11 cellular contexts compared by ENCODE assay signal in the genomic region with DNA sequence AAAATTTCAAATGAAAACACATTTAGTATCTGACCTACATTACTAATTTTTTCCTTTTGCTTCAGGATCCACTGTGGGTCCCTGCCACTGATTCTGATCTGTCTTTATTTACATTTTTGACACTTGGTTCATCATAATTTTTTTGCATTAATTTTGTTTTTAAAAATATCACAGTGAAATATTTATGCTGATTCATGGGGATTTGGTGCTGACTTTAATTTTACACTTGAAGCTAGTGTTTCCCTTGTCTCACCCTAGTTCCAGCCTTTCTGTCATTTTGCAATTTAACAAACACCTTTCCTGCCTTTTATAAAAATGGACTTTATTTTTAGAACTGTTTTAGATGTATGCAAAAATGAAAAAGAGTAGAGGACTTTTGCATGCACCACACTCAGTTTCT.
"Had no signal": no experiment of that assay in that cellular context is flagged by ENCODE, and none has a peak within 500 bp of the region (broad histone marks: within the 10 kb centered on the region; RNA-seq: fewer than 3 reads in every experiment).

No MANE protein-coding gene starts in this region.

- H3K4me2 ChIP-seq: GM23338 had no signal

- ATAC-seq: GM23338, HCT116 had no signal

- H2AFZ ChIP-seq: GM23248, GM23338 had no signal

- H3K4me3 ChIP-seq: GM23248, GM23338, HAP-1 had no signal

- H3K9me3 ChIP-seq: HAP-1 had no signal

- H3K4me1 ChIP-seq: HAP-1 had no signal

- H3K36me3 ChIP-seq: HAP-1 had no signal

- DNase-seq: GM23248, GOT3, H7, H9, HCEC 1CT, HFFc6 had no signal

- FAIRE-seq: H1, H54 had no signal

- H3K9ac ChIP-seq: GM23248 had no signal

- H3K27ac ChIP-seq: GM23248 had no signal
